In the genomic region with DNA sequence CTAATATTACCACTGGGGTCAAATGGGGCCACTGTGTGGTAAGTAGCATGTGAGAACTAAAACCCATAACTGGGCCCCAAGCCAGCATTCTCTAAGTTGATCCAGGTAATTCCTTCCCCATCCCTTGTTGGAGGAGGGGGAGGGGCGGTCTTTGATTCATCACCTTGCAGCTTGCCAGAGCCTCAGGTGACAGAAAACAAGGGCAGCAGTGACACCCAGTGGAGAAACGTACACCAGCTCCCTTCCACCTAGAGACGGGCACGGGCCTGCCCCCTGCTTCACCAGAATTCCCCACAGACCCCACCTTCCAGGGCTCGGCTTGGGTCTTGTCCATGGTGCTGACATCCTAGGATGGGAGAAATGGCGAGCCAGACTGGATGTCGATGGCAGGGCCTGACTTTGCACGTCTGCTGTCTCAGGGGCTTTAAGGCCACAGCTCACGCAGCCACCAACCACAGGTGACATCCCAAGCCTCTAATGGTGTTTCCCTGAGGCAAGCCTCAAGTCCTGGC, we compare ENCODE assay signal across 7 cellular contexts.
DNase-seq lines count a peak whose midpoint lies in the region; ATAC-seq and TF ChIP-seq lines count a peak whose summit lies in the region.

No MANE protein-coding gene starts in this region.

- H3K27ac Mint-ChIP-seq in activated CD8-positive, alpha-beta memory T cell treated with anti-CD3 and anti-CD28 coated beads, Interleukin-2, amount 10 ng/mL, durations not matched to agents 7 days and 5 days, result no peak overlapping the region

- H3K4me3 ChIP-seq in GM12875 (ENCODE audit: low read depth, low read length) (no peak overlapping the region), gastroesophageal sphincter (no peak overlapping the region), retinal pigment epithelial cell (ENCODE audit: low read length) (no peak overlapping the region)

- no peaks in the 10 kb centered on the region for H3K27me3 ChIP-seq in gastroesophageal sphincter

- no peak overlapping the region for H3K27ac ChIP-seq in gastroesophageal sphincter

- TF ChIP-seq POLR2A in gastroesophageal sphincter (IDR thresholded peaks at IDR 0.05), result no peak

- H3K4me1 Mint-ChIP-seq in activated CD8-positive, alpha-beta memory T cell treated with anti-CD3 and anti-CD28 coated beads, Interleukin-2, amount 10 ng/mL, durations not matched to agents 7 days and 5 days, result no peaks in the 10 kb centered on the region

- H3K36me3 Mint-ChIP-seq in activated CD8-positive, alpha-beta memory T cell treated with anti-CD3 and anti-CD28 coated beads, Interleukin-2, amount 10 ng/mL, durations not matched to agents 7 days and 5 days, result no peaks in the 10 kb centered on the region

- CTCF ChIA-PET in activated CD8-positive, alpha-beta memory T cell treated with anti-CD3 and anti-CD28 coated beads, Interleukin-2, amount 10 ng/mL, durations not matched to agents 7 days and 5 days (lab: Charles Lee), result interaction anchor here (0.9 to 2.4 kb wide), 6 partner anchors 49 to 310 kb away, joined by 3 to 22 read pairs (median 4); no protein-coding TSS in a partner anchor

- DNase-seq in NCI-H2196 (lab: John Stamatoyannopoulos, UW; ENCODE audit: unreplicated experiment), result peak; percentile 93
- peak; percentile 49 for DNase-seq in activated CD8-positive, alpha-beta memory T cell treated with anti-CD3 and anti-CD28 coated beads, Interleukin-2, amount 10 ng/mL, durations not matched to agents 7 days and 5 days
- DNase-seq in retinal pigment epithelial cell (ENCODE audit: low read depth), result peak; percentile 90

- no peaks in the 10 kb centered on the region for H3K9me3 Mint-ChIP-seq in activated CD8-positive, alpha-beta memory T cell treated with anti-CD3 and anti-CD28 coated beads, Interleukin-2, amount 10 ng/mL, durations not matched to agents 7 days and 5 days (ENCODE audit: low read depth)

- H3K9me3 ChIP-seq in gastroesophageal sphincter, result no peaks in the 10 kb centered on the region

- TF ChIP-seq CTCF in GM12875 (IDR thresholded peaks at IDR 0.05; ENCODE audit: borderline replicate concordance, insufficient read depth, low read depth, low read length) (peak; percentile 32; the same call in 1 of the 2 replicates), gastroesophageal sphincter (IDR thresholded peaks at IDR 0.05) (peak in 3 of 4 experiments; percentile 12 to 50 (median 28)), retinal pigment epithelial cell (conservative IDR thresholded peaks at IDR 0.05; ENCODE audit: low read depth, low read length) (peak; percentile 81)

- ATAC-seq in HG03045 (IDR thresholded peaks at IDR 0.05; ENCODE audit: unreplicated experiment) (peak; percentile 48), gastroesophageal sphincter (peak; percentile 35), GM18858 (IDR thresholded peaks at IDR 0.05; ENCODE audit: unreplicated experiment) (no peak)
- peak; percentile 42 for ATAC-seq in activated CD8-positive, alpha-beta memory T cell treated with anti-CD3 and anti-CD28 coated beads, Interleukin-2, amount 10 ng/mL, durations not matched to agents 7 days and 5 days

- no peak overlapping the region for H3K4me3 Mint-ChIP-seq in activated CD8-positive, alpha-beta memory T cell treated with anti-CD3 and anti-CD28 coated beads, Interleukin-2, amount 10 ng/mL, durations not matched to agents 7 days and 5 days

- H3K4me1 ChIP-seq in gastroesophageal sphincter, result no peaks in the 10 kb centered on the region

- 16% methylated on average over 9 of the region's 9 CpGs; no CpG with 5 or more reads in 1 of the 2 donors for WGBS in gastroesophageal sphincter (ENCODE audit: low coverage in 1 of 2), 2 donors

- no peak for TF ChIP-seq EP300 in gastroesophageal sphincter (IDR thresholded peaks at IDR 0.05)

- H3K27me3 Mint-ChIP-seq in activated CD8-positive, alpha-beta memory T cell treated with anti-CD3 and anti-CD28 coated beads, Interleukin-2, amount 10 ng/mL, durations not matched to agents 7 days and 5 days, result no peaks in the 10 kb centered on the region

- no peaks in the 10 kb centered on the region for H3K36me3 ChIP-seq in gastroesophageal sphincter

Comparison
In these comparisons a context has a peak if more than half of its experiments do, and no peak if none do; other contexts are left out.
1. CTCF ChIP-seq: peak in every context shown above with its lines; median percentile 81 in retinal pigment epithelial cell; 32 in GM12875; 28 in gastroesophageal sphincter.